Comparison of ENCODE assay signal across 9 cellular contexts in genomic region chr2:235263205-235264120, GRCh38.
DNase-seq lines count a peak whose midpoint lies in the region; ATAC-seq and TF ChIP-seq lines count a peak whose summit lies in the region.
"Had no signal": no experiment of that assay in that cellular context is flagged by ENCODE, and none has a peak within 500 bp of the region (broad histone marks: within the 10 kb centered on the region; RNA-seq: fewer than 3 reads in every experiment).

No MANE protein-coding gene starts in this region.

- ATAC-seq in left lobe of liver: peak; percentile 57
- ATAC-seq in HG03039 (IDR thresholded peaks at IDR 0.05; ENCODE audit: unreplicated experiment): no peak
- ATAC-seq in HG02610 (IDR thresholded peaks at IDR 0.05; ENCODE audit: unreplicated experiment): no peak
- ATAC-seq in HG03457 (IDR thresholded peaks at IDR 0.05; ENCODE audit: unreplicated experiment): no peak

- no peaks in the 10 kb centered on the region for H3K27me3 ChIP-seq in thyroid gland
- H3K27me3 ChIP-seq: BLaER1 had no signal

- H3K9me3 ChIP-seq in thyroid gland: no peaks in the 10 kb centered on the region
- H3K9me3 ChIP-seq: BLaER1 had no signal

- no peak for TF ChIP-seq CTCF in thyroid gland (IDR thresholded peaks at IDR 0.05)

- no peaks in the 10 kb centered on the region for H3K36me3 ChIP-seq in thyroid gland
- H3K36me3 ChIP-seq: BLaER1 had no signal

- WGBS in thyroid gland, 2 donors: 55 to 68% methylated on average over 28 of the region's 28 CpGs

- intact Hi-C loops in thyroid gland (cut with DNase I): no loop called here

- H3K4me3 ChIP-seq in thyroid gland (replicated peaks in 1 of 3): no peak overlapping the region
- H3K4me3 ChIP-seq: BLaER1 had no signal

- H3K4me1 ChIP-seq in thyroid gland: no peaks in the 10 kb centered on the region

- TF ChIP-seq POLR2A in thyroid gland (IDR thresholded peaks at IDR 0.05): no peak

- DNase-seq in NCI-H1694 (lab: John Stamatoyannopoulos, UW) (peak; percentile 10), NCI-H1694 treated with DMSO at 0.1 percent for 48 hours (lab: John Stamatoyannopoulos, UW) (no peak), cerebellar cortex (ENCODE audit: low spot score) (peak; percentile 46), left lobe of liver (ENCODE audit: low spot score) (no peak), thyroid gland (peak; percentile 9 to 17)

- no peak overlapping the region for H3K27ac ChIP-seq in thyroid gland
- H3K27ac ChIP-seq: BLaER1 had no signal

Comparison
In these comparisons a context has a peak if more than half of its experiments do, and no peak if none do; other contexts are left out.
1. DNase-seq: peak in NCI-H1694 (single experiment), cerebellar cortex (single experiment) and thyroid gland (2 of 2); none in NCI-H1694 treated with DMSO at 0.1 percent for 48 hours (single experiment) and left lobe of liver (single experiment).